Comparison of ENCODE assay signal across 1 cellular context in genomic region chr1:199774433-199775089, GRCh38.
TF ChIP-seq lines count a peak whose summit lies in the region.

No MANE protein-coding gene starts in this region.

TF ChIP-seq in HepG2, 621 proteins besides CTCF, POLR2A, EP300 and RAD21 (continued from another document):
- no peak for TF ChIP-seq AHDC1 (CRISPR knock-in tag; IDR thresholded peaks at IDR 0.05; ENCODE audit: borderline replicate concordance)
- no peak for TF ChIP-seq SRSF4 (IDR thresholded peaks at IDR 0.05; ENCODE audit: low read depth, low read length, poor library complexity, severe bottlenecking)
- no peak for TF ChIP-seq ZSCAN30 (CRISPR knock-in tag; IDR thresholded peaks at IDR 0.05)
- no peak for TF ChIP-seq SAP130 (CRISPR knock-in tag; IDR thresholded peaks at IDR 0.05; ENCODE audit: low read depth)
- TF ChIP-seq ZSCAN25 (CRISPR knock-in tag; IDR thresholded peaks at IDR 0.05): no peak
- no peak for TF ChIP-seq MEF2D (CRISPR knock-in tag; IDR thresholded peaks at IDR 0.05)
- TF ChIP-seq ZFP62 (CRISPR knock-in tag; IDR thresholded peaks at IDR 0.05): no peak
